ENCODE assay signal across 15 cellular contexts in genomic region chr19:15264933-15265206, GRCh38. TPM values are rescaled to one million over a fixed set of nuclear protein-coding genes. Genes with fewer than 3 reads are reported as not detected.
DNase-seq lines count a peak whose midpoint lies in the region; ATAC-seq and TF ChIP-seq lines count a peak whose summit lies in the region.
"Had no signal": no experiment of that assay in that cellular context is flagged by ENCODE, and none has a peak within 500 bp of the region (broad histone marks: within the 10 kb centered on the region; RNA-seq: fewer than 3 reads in every experiment).

No MANE protein-coding gene starts in this region.

- DNase-seq in caudate nucleus (lab: John Stamatoyannopoulos, UW), result no peak
- DNase-seq in thoracic aorta (ENCODE audit: low spot score), result no peak
- no peak for DNase-seq in activated CD8-positive, alpha-beta memory T cell treated with anti-CD3 and anti-CD28 coated beads, Interleukin-2, amount 50 U/mL, for 48 hours
- DNase-seq in naive thymus-derived CD4-positive, alpha-beta T cell, result no peak
- DNase-seq in type B pancreatic cell (ENCODE audit: extremely low spot score, unreplicated experiment), result no peak
- DNase-seq: activated naive CD4-positive, alpha-beta T cell treated with anti-CD3 and anti-CD28 coated beads, Interleukin-2, amount 50 U/mL, for 16 hours; DMS79; H9; mammary epithelial cell; NCI-H1436 treated with DMSO at 0.1 percent for 48 hours; NCI-H510A; OCI-M1 had no signal

- no peak for TF ChIP-seq CTCF in VCaP (conservative IDR thresholded peaks at IDR 0.05)
- no peak for TF ChIP-seq CTCF in thoracic aorta (IDR thresholded peaks at IDR 0.05)
- TF ChIP-seq CTCF in type B pancreatic cell (conservative IDR thresholded peaks at IDR 0.05), result no peak

- H3K9me3 ChIP-seq in muscle layer of duodenum (ENCODE audit: control insufficient read depth in 1 of 2, low read length in 2 of 2), result no peaks in the 10 kb centered on the region
- H3K9me3 ChIP-seq in thoracic aorta, result no peaks in the 10 kb centered on the region
- H3K9me3 ChIP-seq in naive thymus-derived CD4-positive, alpha-beta T cell (ENCODE audit: control insufficient read depth in 2 of 3, low read length in 3 of 3), result no peaks in the 10 kb centered on the region

- no peaks in the 10 kb centered on the region for H3K27me3 Mint-ChIP-seq in naive thymus-derived CD4-positive, alpha-beta T cell
- H3K27me3 Mint-ChIP-seq in type B pancreatic cell, result no peaks in the 10 kb centered on the region

- peaks cover 8 to 55% (median 19%) of the 10 kb centered on the region in 5 donors for H3K36me3 Mint-ChIP-seq in naive thymus-derived CD4-positive, alpha-beta T cell
- peaks cover 18% of the 10 kb centered on the region for H3K36me3 Mint-ChIP-seq in type B pancreatic cell

- POLR2A ChIA-PET in naive thymus-derived CD4-positive, alpha-beta T cell (lab: Charles Lee), result no interaction called here

- H3K4me3 Mint-ChIP-seq in naive thymus-derived CD4-positive, alpha-beta T cell, result no peak overlapping the region
- H3K4me3 Mint-ChIP-seq in type B pancreatic cell, result no peak overlapping the region
- H3K4me3 Mint-ChIP-seq: H9 had no signal

- H3K27ac Mint-ChIP-seq in naive thymus-derived CD4-positive, alpha-beta T cell, result peak overlapping the region in 1 of 9 donors; percentile 14
- H3K27ac Mint-ChIP-seq in type B pancreatic cell, result no peak overlapping the region

- H3K4me3 ChIP-seq in muscle layer of duodenum (ENCODE audit: low read depth in 1 of 2, low read length in 2 of 2) (peak overlapping the region in 1 of 2 donors; percentile 39), thoracic aorta (no peak overlapping the region)
- no peak overlapping the region for H3K4me3 ChIP-seq in naive thymus-derived CD4-positive, alpha-beta T cell (ENCODE audit: low read length)
- H3K4me3 ChIP-seq: smooth muscle cell had no signal

- intact Hi-C loops in naive thymus-derived CD4-positive, alpha-beta T cell (cut with micrococcal nuclease), result loop anchor here (1.0 to 5.0 kb wide), 7 partner anchors 66 to 291 kb away; partner anchors contain the start of gene BRD4 (in 1 of the 2)

- 0 out of 2 replicates have a peak overlapping the region, but pooled peaks have one; percentile 5 for H3K27ac ChIP-seq in VCaP
- H3K27ac ChIP-seq in caudate nucleus (ENCODE audit: low read depth, low read length), result peak overlapping the region; percentile 8
- peak overlapping the region; percentile 55 for H3K27ac ChIP-seq in muscle layer of duodenum (ENCODE audit: low read length)
- H3K27ac ChIP-seq in thoracic aorta, result peak overlapping the region; percentile 61 to 88
- H3K27ac ChIP-seq in naive thymus-derived CD4-positive, alpha-beta T cell (ENCODE audit: low read depth, low read length), result no peak overlapping the region

- peaks cover 10 to 25% (median 14%) of the 10 kb centered on the region in 7 donors for H3K4me1 Mint-ChIP-seq in naive thymus-derived CD4-positive, alpha-beta T cell
- peaks cover 18% of the 10 kb centered on the region for H3K4me1 Mint-ChIP-seq in type B pancreatic cell (ENCODE audit: unreplicated experiment)
- H3K4me1 Mint-ChIP-seq: H9 had no signal

- H3K27me3 ChIP-seq in muscle layer of duodenum (ENCODE audit: low read depth, low read length) (no peaks in the 10 kb centered on the region), thoracic aorta (replicated peaks; ENCODE audit: insufficient read depth) (no peaks in the 10 kb centered on the region)
- no peaks in the 10 kb centered on the region for H3K27me3 ChIP-seq in naive thymus-derived CD4-positive, alpha-beta T cell (ENCODE audit: control insufficient read depth in 2 of 2, insufficient read depth in 2 of 2, low read length in 2 of 2)

- CTCF ChIA-PET in naive thymus-derived CD4-positive, alpha-beta T cell (lab: Charles Lee), result interaction anchor here (2.1 kb wide), 1 partner anchor 154 kb away, joined by 8 read pairs; the partner anchor contains the start of gene AKAP8L

- no peaks in the 10 kb centered on the region for H3K9me3 Mint-ChIP-seq in naive thymus-derived CD4-positive, alpha-beta T cell
- H3K9me3 Mint-ChIP-seq in type B pancreatic cell, result no peaks in the 10 kb centered on the region
- H3K9me3 Mint-ChIP-seq: H9 had no signal

- peaks cover 5 to 39% of the 10 kb centered on the region in 2 donors for H3K4me1 ChIP-seq in muscle layer of duodenum (ENCODE audit: control insufficient read depth in 1 of 2, insufficient read depth in 2 of 2, low read length in 2 of 2)
- H3K4me1 ChIP-seq in thoracic aorta (ENCODE audit: control insufficient read depth in 1 of 2, low read depth in 2 of 2), result peaks cover 32 to 65% of the 10 kb centered on the region in 2 donors
- H3K4me1 ChIP-seq in naive thymus-derived CD4-positive, alpha-beta T cell (ENCODE audit: control insufficient read depth in 2 of 2, insufficient read depth in 2 of 2, low read length in 2 of 2), result no peaks in the 10 kb centered on the region

- H3K36me3 ChIP-seq in muscle layer of duodenum (ENCODE audit: control insufficient read depth in 1 of 2, insufficient read depth in 2 of 2, low read length in 2 of 2) (peaks cover 45 to 49% of the 10 kb centered on the region in 2 donors), thoracic aorta (peaks cover 57% of the 10 kb centered on the region)
- peaks cover 18 to 100% (median 32%) of the 10 kb centered on the region in 3 experiments for H3K36me3 ChIP-seq in naive thymus-derived CD4-positive, alpha-beta T cell (ENCODE audit: control insufficient read depth in 2 of 3, insufficient read depth in 3 of 3, low read length in 3 of 3)

- no peak for ATAC-seq in thoracic aorta (ENCODE audit: insufficient number of reproducible peaks, low FRiP score, low read depth)
- no peak for ATAC-seq in naive thymus-derived CD4-positive, alpha-beta T cell

RNA-seq across cellular contexts. Expression of gene EPHX3, which starts 32.6 kb away (rescaled TPM):
- total RNA-seq in thoracic aorta (1 to 10 TPM in 1 of 2 donors, not detected in 1; 1.2 TPM), type B pancreatic cell (ENCODE audit: low replicate concordance) (5.1 and 9.4 TPM in 2 replicates)
- under 1 TPM in 2 of 5 experiments, not detected in 3; 0.32 to 0.42 TPM for total RNA-seq in naive thymus-derived CD4-positive, alpha-beta T cell
- polyA plus RNA-seq in naive thymus-derived CD4-positive, alpha-beta T cell, result not detected
